Comparison of ENCODE assay signal across 10 cellular contexts in genomic region chr5:72246239-72246580, GRCh38.
DNase-seq lines count a peak whose midpoint lies in the region; ATAC-seq and TF ChIP-seq lines count a peak whose summit lies in the region.
"Had no signal": no experiment of that assay in that cellular context is flagged by ENCODE, and none has a peak within 500 bp of the region (broad histone marks: within the 10 kb centered on the region; RNA-seq: fewer than 3 reads in every experiment).

No MANE protein-coding gene starts in this region.

- 95% methylated on average over 1 of the region's 1 CpG; no CpG with 5 or more reads in 1 of the 2 experiments for WGBS in endodermal cell (ENCODE audit: insufficient coverage in 1 of 2, insufficient read length in 1 of 2), 2 experiments

- H2AFZ ChIP-seq in GM23338 (no peak overlapping the region), OCI-LY1 (ENCODE audit: low read length) (no peak overlapping the region)

- H3F3A ChIP-seq in GM23338 (replicated peaks; ENCODE audit: low read depth) (no peaks in the 10 kb centered on the region), OCI-LY1 (ENCODE audit: insufficient read depth, low read length) (no peaks in the 10 kb centered on the region)

- no peaks in the 10 kb centered on the region for H3K9me3 ChIP-seq in OCI-LY1 (ENCODE audit: low read length)
- no peaks in the 10 kb centered on the region for H3K9me3 ChIP-seq in endodermal cell (ENCODE audit: control insufficient read depth, low read length)

- H3K27ac Mint-ChIP-seq in GM23338 (0 out of 2 replicates have a peak overlapping the region, but pooled peaks have one; percentile 63), endodermal cell (no peak overlapping the region), endothelial cell (ENCODE audit: unreplicated experiment) (no peak overlapping the region)
- H3K27ac Mint-ChIP-seq: T-cell had no signal

- H3K4me3 Mint-ChIP-seq in GM23338 (no peak overlapping the region), endodermal cell (no peak overlapping the region), endothelial cell (ENCODE audit: unreplicated experiment) (no peak overlapping the region)
- H3K4me3 Mint-ChIP-seq: T-cell had no signal

- TF ChIP-seq CTCF in GM23338 (conservative IDR thresholded peaks at IDR 0.05; ENCODE audit: low read depth in 2 of 2) (no peak), OCI-LY1 (IDR thresholded peaks at IDR 0.05; ENCODE audit: low read length) (no peak), endodermal cell (conservative IDR thresholded peaks at IDR 0.05) (no peak), endothelial cell (IDR thresholded peaks at IDR 0.05; ENCODE audit: unreplicated experiment) (no peak)

- H3K36me3 ChIP-seq in GM23338 (ENCODE audit: insufficient read depth), result no peaks in the 10 kb centered on the region
- 0 out of 2 replicates have a peak, but pooled peaks cover under 1% of the 10 kb centered on the region for H3K36me3 ChIP-seq in OCI-LY1 (ENCODE audit: insufficient read depth, low read length)
- H3K36me3 ChIP-seq in endodermal cell (ENCODE audit: control insufficient read depth, insufficient read depth, low read length), result peaks cover 3% of the 10 kb centered on the region

- H3K27me3 Mint-ChIP-seq in GM23338 (ENCODE audit: insufficient read depth, low read depth, poor library complexity) (peaks cover 2% of the 10 kb centered on the region), endodermal cell (ENCODE audit: insufficient read depth) (no peaks in the 10 kb centered on the region), endothelial cell (ENCODE audit: unreplicated experiment) (peaks cover 2% of the 10 kb centered on the region)
- H3K27me3 Mint-ChIP-seq: T-cell had no signal

- H3K9me3 Mint-ChIP-seq in GM23338 (no peaks in the 10 kb centered on the region), endodermal cell (no peaks in the 10 kb centered on the region), endothelial cell (ENCODE audit: unreplicated experiment) (no peaks in the 10 kb centered on the region)
- H3K9me3 Mint-ChIP-seq: T-cell had no signal

- H3K27ac ChIP-seq in GM23338 (ENCODE audit: low read depth) (peak overlapping the region; percentile 17; the same call in 1 of the 2 replicates), OCI-LY1 (ENCODE audit: low read depth, low read length, poor library complexity, severe bottlenecking) (peak overlapping the region; percentile 51), endodermal cell (ENCODE audit: low read depth, low read length) (no peak overlapping the region)

- ATAC-seq in GM23338, result no peak
- peak; percentile 52 for ATAC-seq in esophagus mucosa
- ATAC-seq in stimulated activated naive CD8-positive, alpha-beta T cell treated with anti-CD3 and anti-CD28 coated beads, Interleukin-15, Interleukin-2, amounts not matched to agents 100 U/mL and 50 U/mL, for 24 hours, result peak; percentile 46
- ATAC-seq: T-cell had no signal

- H3K9ac ChIP-seq in OCI-LY1 (ENCODE audit: low read length) (no peak overlapping the region), endodermal cell (ENCODE audit: extremely low read depth, low read length, poor library complexity, severe bottlenecking) (no peak overlapping the region)

- H3K27me3 ChIP-seq in GM23338 (ENCODE audit: insufficient read depth), result no peaks in the 10 kb centered on the region
- H3K27me3 ChIP-seq in OCI-LY1 (ENCODE audit: insufficient read depth, low read length), result no peaks in the 10 kb centered on the region
- no peaks in the 10 kb centered on the region for H3K27me3 ChIP-seq in endodermal cell (ENCODE audit: control insufficient read depth, insufficient read depth, low read length, poor library complexity, severe bottlenecking)

- DNase-seq in GM23338 (ENCODE audit: low spot score) (no peak), endodermal cell (no peak), endothelial cell (ENCODE audit: low spot score) (no peak), NCI-H1930 (lab: John Stamatoyannopoulos, UW) (no peak)
- DNase-seq in stimulated activated naive CD8-positive, alpha-beta T cell treated with anti-CD3 and anti-CD28 coated beads, Interleukin-15, Interleukin-2, amounts not matched to agents 100 U/mL and 50 U/mL, for 24 hours, result no peak
- DNase-seq in stimulated activated CD4-positive, alpha-beta T cell treated with anti-CD3 and anti-CD28 coated beads, Interleukin-4, amount 100 ng/mL, for 4 hours, result no peak
- DNase-seq: activated effector memory CD4-positive, alpha-beta T cell treated with Interleukin-2 at 50 U/mL for 16 hours; T-cell had no signal

- H3K9me2 ChIP-seq in GM23338 (ENCODE audit: insufficient read depth), result no peaks in the 10 kb centered on the region
- H3K9me2 ChIP-seq in OCI-LY1 (ENCODE audit: low read depth, low read length), result no peaks in the 10 kb centered on the region

- H4K20me1 ChIP-seq in GM23338 (replicated peaks; ENCODE audit: insufficient read depth) (no peaks in the 10 kb centered on the region), OCI-LY1 (ENCODE audit: insufficient read depth, low read length) (no peaks in the 10 kb centered on the region)

- H3K4me1 ChIP-seq in GM23338 (ENCODE audit: insufficient read depth) (peaks cover 22% of the 10 kb centered on the region), OCI-LY1 (ENCODE audit: insufficient read depth, low read length, severe bottlenecking) (peaks cover 40% of the 10 kb centered on the region), endodermal cell (ENCODE audit: control insufficient read depth, insufficient read depth, low read length) (no peaks in the 10 kb centered on the region)

- H3K4me2 ChIP-seq in GM23338 (no peak overlapping the region), OCI-LY1 (ENCODE audit: low read length) (no peak overlapping the region)

- no peak overlapping the region for H3K4me3 ChIP-seq in GM23338
- H3K4me3 ChIP-seq in OCI-LY1 (ENCODE audit: low read depth, low read length, poor library complexity, severe bottlenecking), result no peak overlapping the region
- no peak overlapping the region for H3K4me3 ChIP-seq in endodermal cell (ENCODE audit: low read length)

- H3K4me1 Mint-ChIP-seq in GM23338, result peaks cover 64% of the 10 kb centered on the region
- peaks cover 28% of the 10 kb centered on the region for H3K4me1 Mint-ChIP-seq in endodermal cell
- peaks cover 1% of the 10 kb centered on the region for H3K4me1 Mint-ChIP-seq in endothelial cell (ENCODE audit: unreplicated experiment)

- H3K36me3 Mint-ChIP-seq in GM23338 (ENCODE audit: low read depth), result peaks cover 4% of the 10 kb centered on the region
- no peaks in the 10 kb centered on the region for H3K36me3 Mint-ChIP-seq in endodermal cell (ENCODE audit: low read depth)
- no peaks in the 10 kb centered on the region for H3K36me3 Mint-ChIP-seq in endothelial cell (ENCODE audit: low read depth, unreplicated experiment)

- H3K79me2 ChIP-seq in GM23338 (replicated peaks; ENCODE audit: insufficient read depth) (peaks cover 37% of the 10 kb centered on the region), OCI-LY1 (ENCODE audit: insufficient read depth, low read length) (peaks cover 34% of the 10 kb centered on the region)

TF ChIP-seq in GM23338, 12 proteins besides CTCF, POLR2A, EP300 and RAD21 (continues in another document):
- TF ChIP-seq EZH2 (IDR thresholded peaks at IDR 0.05; ENCODE audit: low read depth, unreplicated experiment) (no peak), EZH2phosphoT487 (IDR thresholded peaks at IDR 0.05; ENCODE audit: unreplicated experiment) (no peak), ZNF114 (CRISPR knock-in tag; IDR thresholded peaks at IDR 0.05) (no peak), POLR2AphosphoS5 (IDR thresholded peaks at IDR 0.05; ENCODE audit: low read depth) (no peak), JUNB (IDR thresholded peaks at IDR 0.05; ENCODE audit: unreplicated experiment) (no peak), STAT1 (IDR thresholded peaks at IDR 0.05; ENCODE audit: unreplicated experiment) (no peak)
- TF ChIP-seq, protein P1, sequence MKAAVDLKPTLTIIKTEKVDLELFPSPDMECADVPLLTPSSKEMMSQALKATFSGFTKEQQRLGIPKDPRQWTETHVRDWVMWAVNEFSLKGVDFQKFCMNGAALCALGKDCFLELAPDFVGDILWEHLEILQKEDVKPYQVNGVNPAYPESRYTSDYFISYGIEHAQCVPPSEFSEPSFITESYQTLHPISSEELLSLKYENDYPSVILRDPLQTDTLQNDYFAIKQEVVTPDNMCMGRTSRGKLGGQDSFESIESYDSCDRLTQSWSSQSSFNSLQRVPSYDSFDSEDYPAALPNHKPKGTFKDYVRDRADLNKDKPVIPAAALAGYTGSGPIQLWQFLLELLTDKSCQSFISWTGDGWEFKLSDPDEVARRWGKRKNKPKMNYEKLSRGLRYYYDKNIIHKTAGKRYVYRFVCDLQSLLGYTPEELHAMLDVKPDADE (IDR thresholded peaks at IDR 0.05), result no peak
- TF ChIP-seq, protein P2, sequence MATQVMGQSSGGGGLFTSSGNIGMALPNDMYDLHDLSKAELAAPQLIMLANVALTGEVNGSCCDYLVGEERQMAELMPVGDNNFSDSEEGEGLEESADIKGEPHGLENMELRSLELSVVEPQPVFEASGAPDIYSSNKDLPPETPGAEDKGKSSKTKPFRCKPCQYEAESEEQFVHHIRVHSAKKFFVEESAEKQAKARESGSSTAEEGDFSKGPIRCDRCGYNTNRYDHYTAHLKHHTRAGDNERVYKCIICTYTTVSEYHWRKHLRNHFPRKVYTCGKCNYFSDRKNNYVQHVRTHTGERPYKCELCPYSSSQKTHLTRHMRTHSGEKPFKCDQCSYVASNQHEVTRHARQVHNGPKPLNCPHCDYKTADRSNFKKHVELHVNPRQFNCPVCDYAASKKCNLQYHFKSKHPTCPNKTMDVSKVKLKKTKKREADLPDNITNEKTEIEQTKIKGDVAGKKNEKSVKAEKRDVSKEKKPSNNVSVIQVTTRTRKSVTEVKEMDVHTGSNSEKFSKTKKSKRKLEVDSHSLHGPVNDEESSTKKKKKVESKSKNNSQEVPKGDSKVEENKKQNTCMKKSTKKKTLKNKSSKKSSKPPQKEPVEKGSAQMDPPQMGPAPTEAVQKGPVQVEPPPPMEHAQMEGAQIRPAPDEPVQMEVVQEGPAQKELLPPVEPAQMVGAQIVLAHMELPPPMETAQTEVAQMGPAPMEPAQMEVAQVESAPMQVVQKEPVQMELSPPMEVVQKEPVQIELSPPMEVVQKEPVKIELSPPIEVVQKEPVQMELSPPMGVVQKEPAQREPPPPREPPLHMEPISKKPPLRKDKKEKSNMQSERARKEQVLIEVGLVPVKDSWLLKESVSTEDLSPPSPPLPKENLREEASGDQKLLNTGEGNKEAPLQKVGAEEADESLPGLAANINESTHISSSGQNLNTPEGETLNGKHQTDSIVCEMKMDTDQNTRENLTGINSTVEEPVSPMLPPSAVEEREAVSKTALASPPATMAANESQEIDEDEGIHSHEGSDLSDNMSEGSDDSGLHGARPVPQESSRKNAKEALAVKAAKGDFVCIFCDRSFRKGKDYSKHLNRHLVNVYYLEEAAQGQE (IDR thresholded peaks at IDR 0.05; ENCODE audit: unreplicated experiment), result no peak
